In genomic region chr6:67292169-67292568, GRCh38 we compare ENCODE assay signal across 34 cellular contexts.
"Had no signal": no experiment of that assay in that cellular context is flagged by ENCODE, and none has a peak within 500 bp of the region (broad histone marks: within the 10 kb centered on the region; RNA-seq: fewer than 3 reads in every experiment).

No MANE protein-coding gene starts in this region.

- H3K4me2 ChIP-seq: KMS-11, PC-9 had no signal

- H3K9me3 ChIP-seq: SJCRH30 had no signal

- DNase-seq: Kasumi-1, MM.1S, MV-4-11, NCI-H1092, NCI-H1105, NCI-H1417 treated with DMSO at 0.1 percent for 48 hours, NCI-H1436 treated with DMSO at 0.1 percent for 48 hours, NCI-H1694 treated with DMSO at 0.1 percent for 48 hours, NCI-H187 treated with DMSO at 0.1 percent for 48 hours, NCI-H2029, NCI-H2081, NCI-H2107, NCI-H2171, NCI-H226, NCI-H446 treated with DMSO at 0.1 percent for 48 hours, NCI-H510A, NCI-H524, NCI-H526, NCI-H69, NCI-H748 treated with DMSO at 0.1 percent for 48 hours, NCI-H82, PC-9, SHP77, SIG-M5, SJCRH30, SW 1271, T-helper 1 cell had no signal

- H2AFZ ChIP-seq: PC-9 had no signal

- H3K9ac ChIP-seq: KMS-11 had no signal

- H3K36me3 ChIP-seq: SJCRH30 had no signal

- ATAC-seq: Panc1, Right ventricle myocardium inferior, SK-N-SH treated with all-trans-retinoic acid at 6 μM for 48 hours had no signal

- H3K4me3 ChIP-seq: PC-9, SJCRH30, SK-N-MC had no signal

- H3K4me1 ChIP-seq: SJCRH30 had no signal

- FAIRE-seq: RCC 7860 had no signal

- H3K27me3 ChIP-seq: SJCRH30 had no signal

- H3K27ac ChIP-seq: KMS-11, PC-9, RWPE1, SJCRH30, SK-N-MC had no signal
